Comparison of ENCODE assay signal across 28 cellular contexts in genomic region chr11:116445108-116446047, GRCh38.
DNase-seq lines count a peak whose midpoint lies in the region; ATAC-seq and TF ChIP-seq lines count a peak whose summit lies in the region.
"Had no signal": no experiment of that assay in that cellular context is flagged by ENCODE, and none has a peak within 500 bp of the region (broad histone marks: within the 10 kb centered on the region; RNA-seq: fewer than 3 reads in every experiment).

No MANE protein-coding gene starts in this region.

- H3K27ac ChIP-seq in Peyer's patch (peak overlapping the region in 3 of 4 donors; percentile 2 to 67 (median 59)), neural progenitor cell (no peak overlapping the region), SJCRH30 (no peak overlapping the region)
- H3K27ac ChIP-seq: 22Rv1, breast epithelium, epithelial cell of prostate, left ventricle myocardium inferior, SJSA1, skin epidermis, stomach, thyroid gland, vagina had no signal

- ATAC-seq in HG02981 (IDR thresholded peaks at IDR 0.05; ENCODE audit: unreplicated experiment), result no peak
- ATAC-seq: activated CD4-positive, CD25-positive, alpha-beta regulatory T cell treated with anti-CD3 and anti-CD28 coated beads, Interleukin-2, amount 50 U/mL, for 24 hours; naive thymus-derived CD4-positive, alpha-beta T cell had no signal

- no peaks in the 10 kb centered on the region for H3K27me3 ChIP-seq in Peyer's patch
- no peaks in the 10 kb centered on the region for H3K27me3 ChIP-seq in neural progenitor cell
- no peaks in the 10 kb centered on the region for H3K27me3 ChIP-seq in SJCRH30
- H3K27me3 ChIP-seq: breast epithelium, SJSA1, thyroid gland, vagina had no signal

- H4K20me1 ChIP-seq in neural progenitor cell (ENCODE audit: low read depth), result peaks cover 3% of the 10 kb centered on the region

- no peak overlapping the region for H3K4me3 ChIP-seq in Peyer's patch
- peak overlapping the region; percentile 12; the same call in 1 of the 2 replicates for H3K4me3 ChIP-seq in iPS-18c (ENCODE audit: insufficient read depth, low read depth, low read length)
- H3K4me3 ChIP-seq in neural progenitor cell, result no peak overlapping the region
- H3K4me3 ChIP-seq in SJCRH30, result no peak overlapping the region
- H3K4me3 ChIP-seq: breast epithelium, left ventricle myocardium inferior, SJSA1, skin epidermis, stomach, thyroid gland, vagina had no signal

- peaks cover 0 to 19% (median 0%) of the 10 kb centered on the region in 4 donors for H3K4me1 ChIP-seq in Peyer's patch
- peaks cover 17% of the 10 kb centered on the region for H3K4me1 ChIP-seq in neural progenitor cell
- H3K4me1 ChIP-seq in SJCRH30, result no peaks in the 10 kb centered on the region
- H3K4me1 ChIP-seq: breast epithelium, left ventricle myocardium inferior, SJSA1, thyroid gland, vagina had no signal

- H2AFZ ChIP-seq in neural progenitor cell (replicated peaks), result no peak overlapping the region

- peaks cover 36% of the 10 kb centered on the region for H3K9me3 Mint-ChIP-seq in neural progenitor cell
- H3K9me3 Mint-ChIP-seq: activated T-helper 1 cell treated with anti-CD3 and anti-CD28 coated beads, Interleukin-12 subunit alpha, Interleukin-12 subunit beta, Interleukin-2, Interleukin-4 antibody, amounts not matched to agents 30 ng/mL and 10 ng/mL and 1 ng/mL, durations not matched to agents 14 hours and 24 hours and 36 hours had no signal

- DNase-seq in DMS79 treated with DMSO at 0.1 percent for 48 hours (lab: John Stamatoyannopoulos, UW) (peak; percentile 24), DMS79 (lab: John Stamatoyannopoulos, UW) (no peak), Peyer's patch (no peak), neural progenitor cell (ENCODE audit: low spot score) (peak; percentile 61), SJCRH30 (no peak)
- DNase-seq in activated CD4-positive, alpha-beta T cell treated with anti-CD3 and anti-CD28 coated beads for 48 hours, result no peak
- DNase-seq: activated CD4-positive, alpha-beta memory T cell treated with anti-CD3 and anti-CD28 coated beads for 36 hours; activated CD8-positive, alpha-beta memory T cell treated with anti-CD3 and anti-CD28 coated beads, Interleukin-2, amount 50 U/mL, for 4 hours; activated naive CD4-positive, alpha-beta T cell treated with anti-CD3 and anti-CD28 coated beads for 36 hours; amygdala; left ventricle myocardium inferior; naive thymus-derived CD4-positive, alpha-beta T cell; NCI-H1105 treated with DMSO at 0.1 percent for 48 hours; NCI-H2171; retina; stomach; thyroid gland had no signal

- H3F3A ChIP-seq in neural progenitor cell (ENCODE audit: low read depth), result peaks cover 18% of the 10 kb centered on the region

- peaks cover 22% of the 10 kb centered on the region for H3K4me1 Mint-ChIP-seq in neural progenitor cell
- H3K4me1 Mint-ChIP-seq: CD14-positive monocyte; naive thymus-derived CD4-positive, alpha-beta T cell had no signal

- H3K27me3 Mint-ChIP-seq in neural progenitor cell (ENCODE audit: insufficient read depth, low read depth), result peaks cover 20% of the 10 kb centered on the region

- H3K4me3 Mint-ChIP-seq in neural progenitor cell, result peak overlapping the region; percentile 6
- H3K4me3 Mint-ChIP-seq: activated CD4-positive, alpha-beta memory T cell treated with anti-CD3 and anti-CD28 coated beads for 36 hours; activated naive CD4-positive, alpha-beta T cell treated with anti-CD3 and anti-CD28 coated beads for 36 hours; activated T-helper 1 cell treated with anti-CD3 and anti-CD28 coated beads, Interleukin-12 subunit alpha, Interleukin-12 subunit beta, Interleukin-2, Interleukin-4 antibody, amounts not matched to agents 30 ng/mL and 10 ng/mL and 1 ng/mL, durations not matched to agents 14 hours and 24 hours and 36 hours; naive thymus-derived CD4-positive, alpha-beta T cell had no signal

- H3K36me3 ChIP-seq in Peyer's patch, result no peaks in the 10 kb centered on the region
- H3K36me3 ChIP-seq in neural progenitor cell, result no peaks in the 10 kb centered on the region
- H3K36me3 ChIP-seq in SJCRH30, result no peaks in the 10 kb centered on the region
- H3K36me3 ChIP-seq: breast epithelium, left ventricle myocardium inferior, SJSA1, stomach, thyroid gland, vagina had no signal

- H3K79me2 ChIP-seq in neural progenitor cell (ENCODE audit: low read depth), result no peaks in the 10 kb centered on the region

- no peak for TF ChIP-seq POLR2A in Peyer's patch (IDR thresholded peaks at IDR 0.05)

- H3K4me2 ChIP-seq in neural progenitor cell, result peak overlapping the region; percentile 57

- H3K36me3 Mint-ChIP-seq in neural progenitor cell, result peaks cover 10% of the 10 kb centered on the region
- H3K36me3 Mint-ChIP-seq: activated CD4-positive, alpha-beta memory T cell treated with anti-CD3 and anti-CD28 coated beads for 36 hours; CD14-positive monocyte had no signal

- no peak overlapping the region for H3K9ac ChIP-seq in neural progenitor cell

- TF ChIP-seq CTCF in Peyer's patch (IDR thresholded peaks at IDR 0.05) (peak in 3 of 6 experiments; percentile 21 to 24 (median 23)), neural progenitor cell (IDR thresholded peaks at IDR 0.05) (no peak)

- H3K9me3 ChIP-seq in Peyer's patch, result peaks cover 0 to 3% (median 0%) of the 10 kb centered on the region in 4 donors
- H3K9me3 ChIP-seq in iPS-18c (ENCODE audit: control insufficient read depth, insufficient read depth, low read length), result peaks cover 8% of the 10 kb centered on the region
- no peaks in the 10 kb centered on the region for H3K9me3 ChIP-seq in neural progenitor cell (ENCODE audit: low read depth)
- no peaks in the 10 kb centered on the region for H3K9me3 ChIP-seq in SJCRH30 (replicated peaks)
- H3K9me3 ChIP-seq: SJSA1, thyroid gland, vagina had no signal

- H3K27ac Mint-ChIP-seq in neural progenitor cell, result peak overlapping the region; percentile 94
- H3K27ac Mint-ChIP-seq: activated CD4-positive, alpha-beta memory T cell treated with anti-CD3 and anti-CD28 coated beads for 36 hours; activated naive CD4-positive, alpha-beta T cell treated with anti-CD3 and anti-CD28 coated beads for 36 hours; activated T-helper 1 cell treated with anti-CD3 and anti-CD28 coated beads, Interleukin-12 subunit alpha, Interleukin-12 subunit beta, Interleukin-2, Interleukin-4 antibody, amounts not matched to agents 30 ng/mL and 10 ng/mL and 1 ng/mL, durations not matched to agents 14 hours and 24 hours and 36 hours; CD14-positive monocyte; naive thymus-derived CD4-positive, alpha-beta T cell had no signal

Comparison
In these comparisons a context has a peak if more than half of its experiments do, and no peak if none do; other contexts are left out.
1. DNase-seq: peak in DMS79 treated with DMSO at 0.1 percent for 48 hours (single experiment) and neural progenitor cell (single experiment); none in DMS79 (single experiment), Peyer's patch (0 of 3), activated CD4-positive, alpha-beta T cell treated with anti-CD3 and anti-CD28 coated beads for 48 hours (single experiment) and SJCRH30 (0 of 2).
2. H3K27ac ChIP-seq: peak in Peyer's patch (3 of 4); none in neural progenitor cell (single experiment) and SJCRH30 (single experiment).